Comparison of ENCODE assay signal across 7 cellular contexts in the genomic region with DNA sequence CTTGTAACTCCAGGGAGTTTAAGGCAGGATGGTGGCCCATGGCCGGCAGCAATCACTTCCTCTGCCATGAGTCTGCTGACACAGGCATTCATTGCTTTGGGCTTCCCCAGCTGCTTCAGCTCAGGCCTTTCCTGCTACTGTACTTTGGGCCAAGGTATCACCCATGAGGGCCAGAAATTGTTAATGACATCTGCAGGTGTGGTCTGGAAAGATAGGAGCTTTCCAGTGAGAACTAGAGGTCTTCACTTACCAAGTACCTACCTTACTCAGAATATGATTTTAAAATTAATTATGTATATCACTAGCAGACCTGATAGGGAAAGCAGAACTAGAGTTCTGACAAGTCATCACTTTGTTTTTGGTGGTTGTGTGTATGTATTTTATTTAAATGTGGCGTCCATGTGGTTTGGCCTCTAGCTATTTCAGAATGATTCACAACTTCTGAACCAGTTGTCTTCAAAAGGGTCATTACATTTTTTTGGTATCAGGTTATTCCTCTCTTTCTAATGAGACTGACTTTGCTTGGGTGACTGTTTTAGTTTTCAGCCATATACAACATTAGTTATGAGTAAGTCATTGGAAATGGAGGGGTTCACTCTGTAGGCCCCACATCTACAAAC. TPM values are rescaled to one million over a fixed set of nuclear protein-coding genes. Genes with fewer than 3 reads are reported as not detected.
DNase-seq lines count a peak whose midpoint lies in the region; ATAC-seq, FAIRE-seq and TF ChIP-seq lines count a peak whose summit lies in the region.

No MANE protein-coding gene starts in this region.

- no peaks in the 10 kb centered on the region for H3K27me3 ChIP-seq in psoas muscle (ENCODE audit: insufficient read depth in 3 of 3, low read length in 2 of 3)

- DNase-seq in coronary artery (ENCODE audit: low spot score) (no peak), psoas muscle (no peak), NCI-H524 (lab: John Stamatoyannopoulos, UW) (no peak), RCC 7860 (ENCODE audit: low spot score) (no peak), SW 1271 (lab: John Stamatoyannopoulos, UW) (no peak)

- ATAC-seq in GM19372 (IDR thresholded peaks at IDR 0.05; ENCODE audit: low read depth, unreplicated experiment) (peak; percentile 40), HG03135 (IDR thresholded peaks at IDR 0.05; ENCODE audit: unreplicated experiment) (peak; percentile 52), psoas muscle (no peak)

- intact Hi-C loops in psoas muscle (cut with DNase I) = loop anchor here in 1 of 2 donors (5.0 to 10.0 kb wide), 2 partner anchors 73 to 90 kb away; no protein-coding TSS in a partner anchor

- no peak for TF ChIP-seq CTCF in coronary artery (IDR thresholded peaks at IDR 0.05)
- no peak for TF ChIP-seq CTCF in psoas muscle (IDR thresholded peaks at IDR 0.05)

- peak overlapping the region in 1 of 2 donors; percentile 61 for H3K27ac ChIP-seq in coronary artery
- H3K27ac ChIP-seq in psoas muscle = no peak overlapping the region

- no peaks in the 10 kb centered on the region for H3K9me3 ChIP-seq in psoas muscle

- no peak for FAIRE-seq in RCC 7860 (lab: Jason Lieb, UNC)

- no peaks in the 10 kb centered on the region for H3K36me3 ChIP-seq in psoas muscle (ENCODE audit: insufficient read depth in 1 of 2, low read depth in 1 of 2)

- no peaks in the 10 kb centered on the region for H3K4me1 ChIP-seq in psoas muscle

- 69 to 81% (median 78%) methylated on average over 2 of the region's 2 CpGs for WGBS in psoas muscle, 3 donors

- peak overlapping the region; percentile 80 for H3K4me3 ChIP-seq in coronary artery
- H3K4me3 ChIP-seq in psoas muscle = peak overlapping the region; percentile 71

RNA-seq across cellular contexts. Expression of a gene that starts 2.7 kb away (rescaled TPM):
- total RNA-seq in psoas muscle = 1 to 10 TPM; 3.9 to 6.8 (median 5.2) TPM
- polyA plus RNA-seq in psoas muscle = 1 to 10 TPM in 2 of 3 donors, under 1 TPM in 1; 0.93 to 1.3 (median 1.3) TPM

Comparison
In these comparisons a context has a peak if more than half of its experiments do, and no peak if none do; other contexts are left out.
1. ATAC-seq: peak in GM19372 (single experiment) and HG03135 (single experiment); none in psoas muscle (0 of 4).